9 cellular contexts compared by ENCODE assay signal in genomic region chr6:37049990-37050853, GRCh38. TPM values are rescaled to one million over a fixed set of nuclear protein-coding genes. Genes with fewer than 3 reads are reported as not detected.
DNase-seq lines count a peak whose midpoint lies in the region; TF ChIP-seq lines count a peak whose summit lies in the region.
"Had no signal": no experiment of that assay in that cellular context is flagged by ENCODE, and none has a peak within 500 bp of the region (broad histone marks: within the 10 kb centered on the region; RNA-seq: fewer than 3 reads in every experiment).

No MANE protein-coding gene starts in this region.

- no peaks in the 10 kb centered on the region for H3K27me3 Mint-ChIP-seq in activated CD4-positive, alpha-beta memory T cell treated with anti-CD3 and anti-CD28 coated beads for 36 hours
- no peaks in the 10 kb centered on the region for H3K27me3 Mint-ChIP-seq in type B pancreatic cell

- peaks cover 65% of the 10 kb centered on the region for H3K4me1 Mint-ChIP-seq in activated CD4-positive, alpha-beta memory T cell treated with anti-CD3 and anti-CD28 coated beads for 36 hours (ENCODE audit: low read depth)
- H3K4me1 Mint-ChIP-seq in type B pancreatic cell (ENCODE audit: unreplicated experiment) = peaks cover 33% of the 10 kb centered on the region

- intact Hi-C loops in activated CD4-positive, alpha-beta memory T cell treated with anti-CD3 and anti-CD28 coated beads for 36 hours (cut with micrococcal nuclease) = loop anchor here (1.0 to 10.0 kb wide), 3 partner anchors 60 to 445 kb away; partner anchors contain the start of genes CCDC167 and MTCH1

- peak overlapping the region; percentile 98 for H3K27ac Mint-ChIP-seq in activated CD4-positive, alpha-beta memory T cell treated with anti-CD3 and anti-CD28 coated beads for 36 hours
- no peak overlapping the region for H3K27ac Mint-ChIP-seq in type B pancreatic cell

- peaks cover 10% of the 10 kb centered on the region for H3K36me3 Mint-ChIP-seq in activated CD4-positive, alpha-beta memory T cell treated with anti-CD3 and anti-CD28 coated beads for 36 hours
- H3K36me3 Mint-ChIP-seq in type B pancreatic cell = no peaks in the 10 kb centered on the region

- peaks cover 2% of the 10 kb centered on the region for H3K9me3 Mint-ChIP-seq in activated CD4-positive, alpha-beta memory T cell treated with anti-CD3 and anti-CD28 coated beads for 36 hours
- no peaks in the 10 kb centered on the region for H3K9me3 Mint-ChIP-seq in type B pancreatic cell

- CTCF ChIA-PET in activated CD4-positive, alpha-beta memory T cell treated with anti-CD3 and anti-CD28 coated beads for 36 hours (lab: Charles Lee) = interaction anchor here (0.5 to 10.0 kb wide), 29 partner anchors 9 to 383 kb away, joined by 3 to 302 read pairs (median 4); partner anchors contain the start of genes C6orf89, CMTR1, MTCH1 and PIM1

- no peaks in the 10 kb centered on the region for H3K27me3 ChIP-seq in HL-60 (ENCODE audit: insufficient read depth, poor library complexity, severe bottlenecking)

- TF ChIP-seq CTCF in HL-60 (IDR thresholded peaks at IDR 0.05; ENCODE audit: insufficient read depth, low read length) = no peak
- TF ChIP-seq CTCF in type B pancreatic cell (conservative IDR thresholded peaks at IDR 0.05) = no peak

- DNase-seq in CMK (ENCODE audit: low read depth) (peak; percentile 94), HL-60 (ENCODE audit: low read depth in 1 of 2, low spot score in 1 of 2) (peak; percentile 65 to 93), globus pallidus (ENCODE audit: low spot score) (peak; percentile 65), NCI-H2171 treated with DMSO at 0.1 percent for 48 hours (lab: John Stamatoyannopoulos, UW) (no peak), DMS53 treated with DMSO at 0.1 percent for 48 hours (lab: John Stamatoyannopoulos, UW; ENCODE audit: unreplicated experiment) (no peak), type B pancreatic cell (ENCODE audit: extremely low spot score, unreplicated experiment) (no peak)
- peak; percentile 86 for DNase-seq in activated CD4-positive, alpha-beta memory T cell treated with anti-CD3 and anti-CD28 coated beads for 36 hours
- DNase-seq in stimulated activated CD4-positive, alpha-beta T cell treated with anti-CD3 and anti-CD28 coated beads, Interleukin-2, amount 100 ng/mL, for 24 hours = peak; percentile 64 to 65

- peak overlapping the region; percentile 86 for H3K27ac ChIP-seq in HL-60 (replicated peaks)

- no peak overlapping the region for H3K4me3 ChIP-seq in HL-60 (replicated peaks; ENCODE audit: insufficient read depth, low read length)

- POLR2A ChIA-PET in activated CD4-positive, alpha-beta memory T cell treated with anti-CD3 and anti-CD28 coated beads for 36 hours (lab: Charles Lee) = interaction anchor here (0.7 to 7.9 kb wide), 14 partner anchors 12 to 282 kb away, joined by 3 to 166 read pairs (median 4); partner anchors contain the start of genes PIM1 and TBC1D22B

- H3K4me3 Mint-ChIP-seq in activated CD4-positive, alpha-beta memory T cell treated with anti-CD3 and anti-CD28 coated beads for 36 hours = peak overlapping the region; percentile 85
- H3K4me3 Mint-ChIP-seq in type B pancreatic cell = no peak overlapping the region

RNA-seq across cellular contexts. Expression of gene FGD2, which starts 44.8 kb away (rescaled TPM):
- total RNA-seq in activated CD4-positive, alpha-beta memory T cell treated with anti-CD3 and anti-CD28 coated beads for 36 hours = under 1 TPM; 0.48 to 0.52 TPM
- total RNA-seq in type B pancreatic cell (ENCODE audit: low replicate concordance) = 0.10 TPM in 1 of 2 replicates, not detected in the other
- total RNA-seq: pulmonary artery endothelial cell had no signal

Comparison
In these comparisons a context has a peak if more than half of its experiments do, and no peak if none do; other contexts are left out.
1. DNase-seq: peak in CMK (single experiment), HL-60 (2 of 2), activated CD4-positive, alpha-beta memory T cell treated with anti-CD3 and anti-CD28 coated beads for 36 hours (single experiment), globus pallidus (single experiment) and stimulated activated CD4-positive, alpha-beta T cell treated with anti-CD3 and anti-CD28 coated beads, Interleukin-2, amount 100 ng/mL, for 24 hours (2 of 2); none in NCI-H2171 treated with DMSO at 0.1 percent for 48 hours (single experiment), DMS53 treated with DMSO at 0.1 percent for 48 hours (single experiment) and type B pancreatic cell (single experiment).